ENCODE assay signal across 8 cellular contexts in the genomic region with DNA sequence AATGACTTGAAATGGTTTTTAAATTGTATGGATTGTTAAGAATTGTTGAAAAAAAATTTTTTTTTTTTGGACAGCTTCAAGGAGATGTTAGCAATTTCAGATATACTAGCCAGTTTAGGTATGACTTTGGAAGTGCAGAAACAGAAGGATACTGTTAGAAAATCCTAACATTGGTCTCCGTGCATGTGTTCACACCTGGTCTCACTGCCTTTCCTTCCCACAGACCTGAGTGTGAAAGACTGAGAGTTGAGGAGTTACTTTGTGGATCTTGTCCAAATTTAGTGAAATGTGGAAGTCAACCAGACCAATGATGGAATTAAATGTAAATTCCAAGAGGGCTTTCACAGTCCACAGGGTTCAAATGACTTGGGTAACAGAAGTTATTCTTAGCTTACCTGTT.
"Had no signal": no experiment of that assay in that cellular context is flagged by ENCODE, and none has a peak within 500 bp of the region (broad histone marks: within the 10 kb centered on the region; RNA-seq: fewer than 3 reads in every experiment).

No MANE protein-coding gene starts in this region.

- DNase-seq: GDM1, GF-D8 had no signal

- H3K4me3 ChIP-seq: GM12878 had no signal

- FAIRE-seq: G401.6, GM12878, GM12891, GM12892, GM18507, GM19239 had no signal
